ENCODE assay signal across 8 cellular contexts in the genomic region with DNA sequence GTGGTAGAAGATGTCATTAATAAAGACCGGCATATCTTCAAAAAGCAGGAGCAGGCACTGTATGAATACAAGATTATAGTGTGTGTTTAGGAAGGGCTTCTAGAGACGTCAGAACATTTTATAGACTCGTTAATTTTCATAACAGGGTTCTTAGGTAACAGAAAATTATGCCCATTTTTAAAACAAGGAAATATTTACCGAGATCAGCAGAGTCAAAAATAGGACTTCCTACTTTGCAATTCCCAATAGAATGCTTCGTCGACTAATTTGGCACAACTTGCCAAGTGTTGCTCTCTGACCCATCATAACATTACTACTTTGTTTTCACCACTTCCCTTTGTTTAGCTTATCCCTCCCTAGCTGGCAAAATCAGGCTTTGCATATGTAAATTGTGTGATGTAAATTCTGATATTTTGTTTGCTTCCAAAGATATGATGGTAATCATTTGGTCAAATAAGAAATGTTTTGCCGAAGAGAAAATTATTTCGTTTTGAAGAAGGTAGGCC.
DNase-seq lines count a peak whose midpoint lies in the region; ATAC-seq and TF ChIP-seq lines count a peak whose summit lies in the region.

No MANE protein-coding gene starts in this region.

- peaks cover 35% of the 10 kb centered on the region for H3K79me2 ChIP-seq in DOHH2 (ENCODE audit: control insufficient read depth, low read length)

- intact Hi-C loops in dendritic cell treated with granulocyte-macrophage colony-stimulating factor and Interleukin-4, amounts not matched to agents 40 ng/mL and 50 ng/mL, for 4 days (cut with micrococcal nuclease), result loop anchor here (1.0 to 5.0 kb wide), 2 partner anchors 50 to 102 kb away; partner anchors contain the start of gene MCUR1

- peak overlapping the region; percentile 78 for H3K4me3 Mint-ChIP-seq in dendritic cell treated with granulocyte-macrophage colony-stimulating factor and Interleukin-4, amounts not matched to agents 40 ng/mL and 50 ng/mL, for 4 days

- no peaks in the 10 kb centered on the region; the same call in 1 of the 2 replicates for H3K9me2 ChIP-seq in DOHH2 (replicated peaks; ENCODE audit: control insufficient read depth, low read length)

- no peaks in the 10 kb centered on the region for H3K27me3 Mint-ChIP-seq in dendritic cell treated with granulocyte-macrophage colony-stimulating factor and Interleukin-4, amounts not matched to agents 40 ng/mL and 50 ng/mL, for 4 days

- peaks cover 7% of the 10 kb centered on the region for H4K20me1 ChIP-seq in DOHH2 (ENCODE audit: control insufficient read depth, insufficient read depth, low read depth, low read length)

- H3K4me1 Mint-ChIP-seq in dendritic cell treated with granulocyte-macrophage colony-stimulating factor and Interleukin-4, amounts not matched to agents 40 ng/mL and 50 ng/mL, for 4 days (ENCODE audit: low read depth), result peaks cover 62% of the 10 kb centered on the region

- peak overlapping the region; percentile 87 for H3K27ac ChIP-seq in DOHH2 (ENCODE audit: low read depth, low read length)

- peaks cover 27% of the 10 kb centered on the region for H3K4me1 ChIP-seq in DOHH2 (ENCODE audit: control insufficient read depth, low read length)

- peaks cover 14% of the 10 kb centered on the region for H3F3A ChIP-seq in DOHH2 (ENCODE audit: control insufficient read depth, insufficient read depth)

- H3K4me3 ChIP-seq in DOHH2 (ENCODE audit: low read length), result peak overlapping the region; percentile 88

- H3K9me3 Mint-ChIP-seq in dendritic cell treated with granulocyte-macrophage colony-stimulating factor and Interleukin-4, amounts not matched to agents 40 ng/mL and 50 ng/mL, for 4 days, result peaks cover 11% of the 10 kb centered on the region

- peak overlapping the region; percentile 98 for H3K27ac Mint-ChIP-seq in dendritic cell treated with granulocyte-macrophage colony-stimulating factor and Interleukin-4, amounts not matched to agents 40 ng/mL and 50 ng/mL, for 4 days

- H3K27me3 ChIP-seq in DOHH2 (ENCODE audit: control insufficient read depth, low read length), result no peaks in the 10 kb centered on the region

- peaks cover 16% of the 10 kb centered on the region for H3K36me3 ChIP-seq in DOHH2 (ENCODE audit: control insufficient read depth, low read length)

- peak overlapping the region; percentile 90 for H3K4me2 ChIP-seq in DOHH2 (ENCODE audit: low read length)

- no peak for TF ChIP-seq CTCF in DOHH2 (IDR thresholded peaks at IDR 0.05; ENCODE audit: low read depth, low read length, poor library complexity, severe bottlenecking)

- no peak for ATAC-seq in GM19023 (IDR thresholded peaks at IDR 0.05; ENCODE audit: unreplicated experiment)

- DNase-seq in NCI-H526 (lab: John Stamatoyannopoulos, UW) (peak; percentile 88 to 89), midbrain (lab: John Stamatoyannopoulos, UW) (peak; percentile 49), D341Med (ENCODE audit: low spot score) (no peak), hepatic stellate cell (ENCODE audit: low spot score) (no peak)
- DNase-seq in activated CD8-positive, alpha-beta memory T cell treated with anti-CD3 and anti-CD28 coated beads, Interleukin-2, amount 50 U/mL, for 48 hours, result no peak

- peaks cover 20% of the 10 kb centered on the region for H3K36me3 Mint-ChIP-seq in dendritic cell treated with granulocyte-macrophage colony-stimulating factor and Interleukin-4, amounts not matched to agents 40 ng/mL and 50 ng/mL, for 4 days (ENCODE audit: low read depth)

- H3K9me3 ChIP-seq in DOHH2 (ENCODE audit: control insufficient read depth, insufficient read depth, low read length), result no peaks in the 10 kb centered on the region

Comparison
In these comparisons a context has a peak if more than half of its experiments do, and no peak if none do; other contexts are left out.
1. DNase-seq: peak in NCI-H526 (2 of 2) and midbrain (single experiment); none in D341Med (single experiment), activated CD8-positive, alpha-beta memory T cell treated with anti-CD3 and anti-CD28 coated beads, Interleukin-2, amount 50 U/mL, for 48 hours (single experiment) and hepatic stellate cell (single experiment).